13 cellular contexts compared by ENCODE assay signal in the genomic region with DNA sequence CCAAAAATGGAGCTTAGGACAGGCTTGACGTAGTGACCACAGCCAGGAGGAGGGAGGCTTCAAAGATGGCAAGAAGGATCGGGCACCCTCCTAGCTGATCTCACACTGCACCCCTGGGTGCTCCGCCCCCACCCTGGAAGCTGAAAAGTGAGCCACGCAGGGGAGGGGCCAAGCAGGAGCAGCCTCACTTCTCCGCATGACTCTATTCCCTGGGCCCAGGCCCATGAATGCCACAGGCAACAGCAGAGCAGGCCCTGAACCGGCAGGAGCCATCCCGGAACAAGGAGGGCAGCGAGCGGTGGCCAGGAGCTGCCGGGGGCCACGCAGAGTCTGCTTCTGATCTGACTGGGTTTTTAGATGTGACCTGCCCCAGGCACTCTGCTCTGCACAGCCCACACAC. TPM values are rescaled to one million over a fixed set of nuclear protein-coding genes. Genes with fewer than 3 reads are reported as not detected.
DNase-seq lines count a peak whose midpoint lies in the region; ATAC-seq, FAIRE-seq and TF ChIP-seq lines count a peak whose summit lies in the region.
"Had no signal": no experiment of that assay in that cellular context is flagged by ENCODE, and none has a peak within 500 bp of the region (broad histone marks: within the 10 kb centered on the region; RNA-seq: fewer than 3 reads in every experiment).

No MANE protein-coding gene starts in this region.

- POLR2A ChIA-PET in CD8-positive, alpha-beta T cell (lab: Charles Lee) = interaction anchor here (1.4 kb wide), 1 partner anchor 9 kb away, joined by 3 read pairs; no protein-coding TSS in a partner anchor
- POLR2A ChIA-PET in activated B cell treated with CpG ODN at 0.5 μM for 24 hours (lab: Charles Lee) = interaction anchor here (0.8 kb wide), 1 partner anchor 11 kb away, joined by 3 read pairs; no protein-coding TSS in a partner anchor

- peaks cover 67% of the 10 kb centered on the region for H3K4me1 Mint-ChIP-seq in CD8-positive, alpha-beta T cell (ENCODE audit: low read depth)
- H3K4me1 Mint-ChIP-seq in activated B cell treated with CpG ODN at 0.5 μM for 24 hours = peaks cover 59% of the 10 kb centered on the region

- ATAC-seq in CD8-positive, alpha-beta T cell = no peak
- ATAC-seq in activated B cell treated with CpG ODN at 0.5 μM for 24 hours (ENCODE audit: low read depth) = no peak
- ATAC-seq in gastrocnemius medialis = peak; percentile 6 to 24
- ATAC-seq in HG03139 (IDR thresholded peaks at IDR 0.05; ENCODE audit: unreplicated experiment) = no peak
- no peak for ATAC-seq in GM21786 (IDR thresholded peaks at IDR 0.05; ENCODE audit: unreplicated experiment)

- no peaks in the 10 kb centered on the region for H3K9me3 ChIP-seq in CD8-positive, alpha-beta T cell (ENCODE audit: low read length)
- H3K9me3 ChIP-seq in gastrocnemius medialis = no peaks in the 10 kb centered on the region

- H3K27me3 Mint-ChIP-seq in CD8-positive, alpha-beta T cell (ENCODE audit: low read depth) = no peaks in the 10 kb centered on the region
- H3K27me3 Mint-ChIP-seq in activated B cell treated with CpG ODN at 0.5 μM for 24 hours = no peaks in the 10 kb centered on the region
- H3K27me3 Mint-ChIP-seq: type B pancreatic cell had no signal

- peak overlapping the region; percentile 94 for H3K27ac Mint-ChIP-seq in CD8-positive, alpha-beta T cell
- peak overlapping the region; percentile 79 for H3K27ac Mint-ChIP-seq in activated B cell treated with CpG ODN at 0.5 μM for 24 hours
- H3K27ac Mint-ChIP-seq: type B pancreatic cell had no signal

- DNase-seq in CD8-positive, alpha-beta T cell = no peak
- DNase-seq in activated B cell treated with CpG ODN at 0.5 μM for 24 hours (no peak), fibroblast of mammary gland (ENCODE audit: low read depth) (peak; percentile 40), gastrocnemius medialis (peak; percentile 77 to 84), GM19239 (ENCODE audit: insufficient read length, low spot score) (no peak)
- DNase-seq: amniotic stem cell, NCI-H82, SW 1271 had no signal

- no peak for TF ChIP-seq CTCF in CD8-positive, alpha-beta T cell (IDR thresholded peaks at IDR 0.05)
- TF ChIP-seq CTCF in activated B cell treated with CpG ODN at 0.5 μM for 24 hours (IDR thresholded peaks at IDR 0.05) (no peak), fibroblast of mammary gland (conservative IDR thresholded peaks at IDR 0.05; ENCODE audit: control insufficient read depth, insufficient read depth, low read depth, low read length) (no peak), gastrocnemius medialis (IDR thresholded peaks at IDR 0.05 in 4 of 5, conservative IDR thresholded peaks at IDR 0.05 in 1 of 5) (no peak)

- peak in 1 of 2 donors; percentile 92 for TF ChIP-seq POLR2A in gastrocnemius medialis (IDR thresholded peaks at IDR 0.05)

- peak overlapping the region; percentile 37 for H3K27ac ChIP-seq in CD8-positive, alpha-beta T cell (ENCODE audit: low read depth, low read length)
- peak overlapping the region; percentile 97 to 100 (median 100) for H3K27ac ChIP-seq in gastrocnemius medialis
- H3K27ac ChIP-seq: epithelial cell of prostate had no signal

- H3K4me1 ChIP-seq in CD8-positive, alpha-beta T cell (ENCODE audit: insufficient read depth, low read length) = peaks cover 56% of the 10 kb centered on the region
- H3K4me1 ChIP-seq in gastrocnemius medialis = peaks cover 87 to 92% of the 10 kb centered on the region in 2 donors

- H3K27me3 ChIP-seq in CD8-positive, alpha-beta T cell (ENCODE audit: insufficient read depth, low read length) = no peaks in the 10 kb centered on the region
- H3K27me3 ChIP-seq in gastrocnemius medialis = no peaks in the 10 kb centered on the region

- intact Hi-C loops in CD8-positive, alpha-beta T cell (cut with DNase I, micrococcal nuclease) = loop anchor here in 1 of 2 experiments (5.0 kb wide), 1 partner anchor 625 kb away; a partner anchor contains a TSS
- intact Hi-C loops in activated B cell treated with CpG ODN at 0.5 μM for 24 hours (cut with micrococcal nuclease) (no loop called here), gastrocnemius medialis (cut with DNase I; ENCODE audit: low total_unique reads) (no loop called here)

- no peak overlapping the region for H3K4me3 Mint-ChIP-seq in CD8-positive, alpha-beta T cell
- H3K4me3 Mint-ChIP-seq in activated B cell treated with CpG ODN at 0.5 μM for 24 hours = no peak overlapping the region
- H3K4me3 Mint-ChIP-seq: type B pancreatic cell had no signal

- no peak overlapping the region for H3K4me3 ChIP-seq in CD8-positive, alpha-beta T cell (ENCODE audit: low read depth, low read length)
- H3K4me3 ChIP-seq in fibroblast of mammary gland (ENCODE audit: control insufficient read depth, low read depth, low read length) (no peak overlapping the region), gastrocnemius medialis (peak overlapping the region; percentile 6 to 51 (median 28))

- no peaks in the 10 kb centered on the region for H3K9me3 Mint-ChIP-seq in CD8-positive, alpha-beta T cell
- no peaks in the 10 kb centered on the region for H3K9me3 Mint-ChIP-seq in activated B cell treated with CpG ODN at 0.5 μM for 24 hours
- H3K9me3 Mint-ChIP-seq: type B pancreatic cell had no signal

- no peak for FAIRE-seq in GM19239 (lab: Jason Lieb, UNC)
- FAIRE-seq: RCC 7860 had no signal

- CTCF ChIA-PET in CD8-positive, alpha-beta T cell (lab: Charles Lee) = interaction anchor here (1.0 to 6.8 kb wide), 2 partner anchors 8 to 16 kb away, joined by 5 to 61 read pairs; no protein-coding TSS in a partner anchor
- CTCF ChIA-PET in activated B cell treated with CpG ODN at 0.5 μM for 24 hours (lab: Charles Lee) = no interaction called here

- in situ Hi-C loops in gastrocnemius medialis (cut with MboI; ENCODE audit: low sequenced_read_pairs in 4 of 4) = loop anchor here in 2 of 4 donors (25.0 kb wide), 2 partner anchors 310 to 335 kb away; a partner anchor contains a TSS

- H3K36me3 Mint-ChIP-seq in CD8-positive, alpha-beta T cell = peaks cover 48% of the 10 kb centered on the region
- peaks cover 34% of the 10 kb centered on the region for H3K36me3 Mint-ChIP-seq in activated B cell treated with CpG ODN at 0.5 μM for 24 hours (ENCODE audit: low read depth)
- H3K36me3 Mint-ChIP-seq: type B pancreatic cell had no signal

- peaks cover 24% of the 10 kb centered on the region for H3K36me3 ChIP-seq in CD8-positive, alpha-beta T cell (ENCODE audit: insufficient read depth, low read length)
- peaks cover 0 to 5% of the 10 kb centered on the region in 2 donors for H3K36me3 ChIP-seq in gastrocnemius medialis

RNA-seq across cellular contexts. Expression of a gene that starts 30.0 kb away (rescaled TPM):
- total RNA-seq in CD8-positive, alpha-beta T cell = 10 to 100 TPM; 92.1 to 92.4 TPM
- total RNA-seq in activated B cell treated with CpG ODN at 0.5 μM for 24 hours (62.5 and 63.5 TPM in 2 replicates), gastrocnemius medialis (1,000 to 10,000 TPM; 1,150 to 2,167 (median 1,736) TPM)

Comparison
In these comparisons a context has a peak if more than half of its experiments do, and no peak if none do; other contexts are left out.
1. ATAC-seq: peak in gastrocnemius medialis (2 of 2); none in CD8-positive, alpha-beta T cell (single experiment), activated B cell treated with CpG ODN at 0.5 μM for 24 hours (single experiment), HG03139 (single experiment) and GM21786 (single experiment).
2. DNase-seq: peak in fibroblast of mammary gland (single experiment) and gastrocnemius medialis (2 of 2); none in CD8-positive, alpha-beta T cell (0 of 7), activated B cell treated with CpG ODN at 0.5 μM for 24 hours (single experiment) and GM19239 (single experiment).
3. H3K4me3 ChIP-seq: peak in gastrocnemius medialis (4 of 4); none in CD8-positive, alpha-beta T cell (single experiment) and fibroblast of mammary gland (single experiment).
4. RNA of a gene that starts 30.0 kb away (total RNA-seq): 1,150 to 2,167 TPM in gastrocnemius medialis; 92.1 to 92.4 TPM in CD8-positive, alpha-beta T cell and 62.5 to 63.5 TPM in activated B cell treated with CpG ODN at 0.5 μM for 24 hours; every median in the first group is over 10 times any median in the second.